Comparison of ENCODE assay signal across 13 cellular contexts in the genomic region with DNA sequence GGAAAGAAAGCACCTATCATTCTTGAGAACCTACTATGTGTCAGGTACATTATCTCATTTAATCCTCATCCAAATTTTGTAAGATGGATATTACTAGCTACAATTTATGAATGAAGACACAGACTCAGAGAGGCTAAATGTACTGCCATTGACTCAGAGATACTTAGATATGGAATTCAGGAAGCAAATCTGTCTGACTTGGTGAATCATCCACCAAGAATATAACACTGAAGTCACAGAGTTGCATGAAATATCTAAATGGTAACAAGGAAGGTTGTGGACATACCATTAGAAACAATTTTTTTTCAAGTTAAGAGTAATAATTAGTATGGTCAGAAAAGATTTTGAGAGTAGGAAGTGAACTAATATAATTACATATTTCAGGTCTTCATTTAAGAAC. TPM values are rescaled to one million over a fixed set of nuclear protein-coding genes. Genes with fewer than 3 reads are reported as not detected.
DNase-seq lines count a peak whose midpoint lies in the region; TF ChIP-seq lines count a peak whose summit lies in the region.
"Had no signal": no experiment of that assay in that cellular context is flagged by ENCODE, and none has a peak within 500 bp of the region (broad histone marks: within the 10 kb centered on the region; RNA-seq: fewer than 3 reads in every experiment).

No MANE protein-coding gene starts in this region.

- no peaks in the 10 kb centered on the region for H3K79me2 ChIP-seq in ACC112 (ENCODE audit: control insufficient read depth, insufficient read depth, low read length, unreplicated experiment)

- DNase-seq in HS-5 (ENCODE audit: low read depth) (peak; percentile 71), amniotic epithelial cell (ENCODE audit: low read depth) (peak; percentile 84), glomerular visceral epithelial cell (ENCODE audit: extremely low spot score) (peak; percentile 53), NCI-H748 (lab: John Stamatoyannopoulos, UW; ENCODE audit: unreplicated experiment) (no peak), activated gamma-delta T cell treated with Interleukin-2 at 50 U/mL for 16 hours (no peak), right atrium auricular region (ENCODE audit: low spot score) (no peak), NOMO-1 treated with dmso at 0.1 percent for 144 hours (lab: John Stamatoyannopoulos, UW; ENCODE audit: unreplicated experiment) (no peak)
- DNase-seq: activated CD4-positive, alpha-beta T cell treated with anti-CD3 and anti-CD28 coated beads for 4 hours; gastrocnemius medialis; lower lobe of right lung; NCI-H510A treated with DMSO at 0.1 percent for 48 hours had no signal

- no peak overlapping the region for H2AFZ ChIP-seq in ACC112 (ENCODE audit: low read length, unreplicated experiment)

- H3K27ac ChIP-seq in ACC112 (ENCODE audit: low read depth, low read length) (peak overlapping the region; percentile 29), right atrium auricular region (no peak overlapping the region)
- H3K27ac ChIP-seq: BLaER1 treated with 17β-estradiol and CSF1 and Interleukin-3, amounts not matched to agents 10 nM and 100 nM; gastrocnemius medialis; lower lobe of right lung had no signal

- H3K36me3 ChIP-seq in ACC112 (ENCODE audit: insufficient read depth, low read length) (no peaks in the 10 kb centered on the region), right atrium auricular region (no peaks in the 10 kb centered on the region)
- H3K36me3 ChIP-seq: BLaER1 treated with 17β-estradiol and CSF1 and Interleukin-3, amounts not matched to agents 10 nM and 100 nM; gastrocnemius medialis; lower lobe of right lung had no signal

- TF ChIP-seq CTCF in right atrium auricular region (IDR thresholded peaks at IDR 0.05) = no peak

- no peak overlapping the region for H3K4me3 ChIP-seq in ACC112 (ENCODE audit: low read depth, low read length)
- no peak overlapping the region for H3K4me3 ChIP-seq in right atrium auricular region
- H3K4me3 ChIP-seq: BLaER1 treated with 17β-estradiol and CSF1 and Interleukin-3, amounts not matched to agents 10 nM and 100 nM; gastrocnemius medialis; lower lobe of right lung had no signal

- no peaks in the 10 kb centered on the region for H3K27me3 ChIP-seq in ACC112 (ENCODE audit: insufficient read depth, low read length)
- no peaks in the 10 kb centered on the region for H3K27me3 ChIP-seq in right atrium auricular region
- H3K27me3 ChIP-seq: BLaER1 treated with 17β-estradiol and CSF1 and Interleukin-3, amounts not matched to agents 10 nM and 100 nM; gastrocnemius medialis had no signal

- H3K4me1 ChIP-seq in ACC112 (ENCODE audit: control insufficient read depth, insufficient read depth, low read length, unreplicated experiment) (peaks cover 16% of the 10 kb centered on the region), right atrium auricular region (no peaks in the 10 kb centered on the region)
- H3K4me1 ChIP-seq: gastrocnemius medialis, lower lobe of right lung had no signal

- H3K9me3 ChIP-seq in right atrium auricular region = no peaks in the 10 kb centered on the region
- H3K9me3 ChIP-seq: gastrocnemius medialis had no signal

RNA-seq across cellular contexts. Expression of gene C2orf66, which starts 14.6 kb away (rescaled TPM):
- not detected for total RNA-seq in right atrium auricular region
- total RNA-seq: gastrocnemius medialis had no signal

RNA-seq across cellular contexts. Expression of gene GTF3C3, which starts 24.3 kb away (rescaled TPM):
- 10 to 100 TPM; 13.0 to 14.2 TPM for total RNA-seq in right atrium auricular region

Comparison
In these comparisons a context has a peak if more than half of its experiments do, and no peak if none do; other contexts are left out.
1. DNase-seq: peak in HS-5 (single experiment), amniotic epithelial cell (single experiment) and glomerular visceral epithelial cell (single experiment); none in NCI-H748 (single experiment), activated gamma-delta T cell treated with Interleukin-2 at 50 U/mL for 16 hours (single experiment), right atrium auricular region (single experiment) and NOMO-1 treated with dmso at 0.1 percent for 144 hours (single experiment).